12 cellular contexts compared by ENCODE assay signal in the genomic region with DNA sequence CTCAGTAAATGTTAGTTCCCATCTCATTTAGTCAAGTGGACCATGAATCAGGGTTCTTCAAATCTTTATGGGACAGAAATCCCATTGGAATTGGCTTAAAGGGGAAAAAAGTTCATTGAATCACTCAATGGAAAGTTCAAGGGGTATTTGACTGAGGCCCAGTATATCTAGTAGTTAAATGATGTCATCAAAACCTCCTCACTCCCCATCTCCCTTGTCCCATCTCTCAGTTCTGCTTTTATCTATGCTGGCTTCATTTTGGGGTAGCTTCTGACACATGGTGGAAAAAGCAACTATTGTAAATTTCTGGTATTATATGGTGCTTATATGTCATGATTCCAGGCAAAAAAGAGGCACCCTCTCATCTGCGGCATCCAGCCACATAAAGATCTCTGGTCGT. TPM values are rescaled to one million over a fixed set of nuclear protein-coding genes. Genes with fewer than 3 reads are reported as not detected.
A peak's percentile ranks its signal among the peaks of the same experiment; 100 is the strongest.
DNase-seq lines count a peak whose midpoint lies in the region; ATAC-seq and TF ChIP-seq lines count a peak whose summit lies in the region.
"Had no signal": no experiment of that assay in that cellular context is flagged by ENCODE, and none has a peak within 500 bp of the region (broad histone marks: within the 10 kb centered on the region; RNA-seq: fewer than 3 reads in every experiment).

No MANE protein-coding gene starts in this region.

- H3K27ac ChIP-seq in CD8-positive, alpha-beta T cell (ENCODE audit: low read depth, low read length), result no peak overlapping the region

- H3K36me3 Mint-ChIP-seq in CD8-positive, alpha-beta T cell, result no peaks in the 10 kb centered on the region
- peaks cover 3% of the 10 kb centered on the region for H3K36me3 Mint-ChIP-seq in activated CD8-positive, alpha-beta memory T cell treated with anti-CD3 and anti-CD28 coated beads, Interleukin-2, amount 10 ng/mL, durations not matched to agents 7 days and 5 days
- H3K36me3 Mint-ChIP-seq: natural killer cell had no signal

- no peaks in the 10 kb centered on the region for H3K9me3 Mint-ChIP-seq in CD8-positive, alpha-beta T cell
- H3K9me3 Mint-ChIP-seq in activated CD8-positive, alpha-beta memory T cell treated with anti-CD3 and anti-CD28 coated beads, Interleukin-2, amount 10 ng/mL, durations not matched to agents 7 days and 5 days (ENCODE audit: low read depth), result no peaks in the 10 kb centered on the region
- H3K9me3 Mint-ChIP-seq: natural killer cell had no signal

- no peak overlapping the region for H3K4me3 Mint-ChIP-seq in CD8-positive, alpha-beta T cell
- no peak overlapping the region for H3K4me3 Mint-ChIP-seq in activated CD8-positive, alpha-beta memory T cell treated with anti-CD3 and anti-CD28 coated beads, Interleukin-2, amount 10 ng/mL, durations not matched to agents 7 days and 5 days
- H3K4me3 Mint-ChIP-seq: natural killer cell had no signal

- H3K27me3 ChIP-seq in CD8-positive, alpha-beta T cell (ENCODE audit: insufficient read depth, low read length), result no peaks in the 10 kb centered on the region

- H3K27ac Mint-ChIP-seq in CD8-positive, alpha-beta T cell, result no peak overlapping the region
- H3K27ac Mint-ChIP-seq in activated CD8-positive, alpha-beta memory T cell treated with anti-CD3 and anti-CD28 coated beads, Interleukin-2, amount 10 ng/mL, durations not matched to agents 7 days and 5 days, result no peak overlapping the region
- H3K27ac Mint-ChIP-seq: natural killer cell had no signal

- no peaks in the 10 kb centered on the region for H3K27me3 Mint-ChIP-seq in CD8-positive, alpha-beta T cell (ENCODE audit: low read depth)
- no peaks in the 10 kb centered on the region for H3K27me3 Mint-ChIP-seq in activated CD8-positive, alpha-beta memory T cell treated with anti-CD3 and anti-CD28 coated beads, Interleukin-2, amount 10 ng/mL, durations not matched to agents 7 days and 5 days

- ATAC-seq in GM19395 (IDR thresholded peaks at IDR 0.05; ENCODE audit: unreplicated experiment) (peak; percentile 87), HG02759 (IDR thresholded peaks at IDR 0.05; ENCODE audit: unreplicated experiment) (peak; percentile 79), HG03460 (IDR thresholded peaks at IDR 0.05; ENCODE audit: unreplicated experiment) (peak; percentile 93)
- ATAC-seq in CD8-positive, alpha-beta T cell, result no peak
- no peak for ATAC-seq in activated CD8-positive, alpha-beta memory T cell treated with anti-CD3 and anti-CD28 coated beads, Interleukin-2, amount 10 ng/mL, durations not matched to agents 7 days and 5 days
- ATAC-seq: natural killer cell had no signal

- H3K9me3 ChIP-seq in CD8-positive, alpha-beta T cell (ENCODE audit: low read length), result no peaks in the 10 kb centered on the region

- DNase-seq in GM12865 (ENCODE audit: low read depth) (peak; percentile 37), occipital lobe (lab: John Stamatoyannopoulos, UW) (no peak)
- DNase-seq in CD8-positive, alpha-beta T cell, result no peak
- no peak for DNase-seq in central memory CD4-positive, alpha-beta T cell
- DNase-seq in activated CD8-positive, alpha-beta memory T cell treated with anti-CD3 and anti-CD28 coated beads, Interleukin-2, amount 10 ng/mL, durations not matched to agents 7 days and 5 days, result no peak
- DNase-seq: activated CD4-positive, alpha-beta T cell treated with anti-CD3 and anti-CD28 coated beads for 1 hour; natural killer cell; NCI-H345 had no signal

- POLR2A ChIA-PET in CD8-positive, alpha-beta T cell (lab: Charles Lee), result no interaction called here

- no peaks in the 10 kb centered on the region for H3K36me3 ChIP-seq in CD8-positive, alpha-beta T cell (ENCODE audit: insufficient read depth, low read length)

- no peaks in the 10 kb centered on the region for H3K4me1 ChIP-seq in CD8-positive, alpha-beta T cell (ENCODE audit: insufficient read depth, low read length)

- H3K4me1 Mint-ChIP-seq in CD8-positive, alpha-beta T cell (ENCODE audit: low read depth), result no peaks in the 10 kb centered on the region
- peaks cover 4% of the 10 kb centered on the region for H3K4me1 Mint-ChIP-seq in activated CD8-positive, alpha-beta memory T cell treated with anti-CD3 and anti-CD28 coated beads, Interleukin-2, amount 10 ng/mL, durations not matched to agents 7 days and 5 days

- intact Hi-C loops in CD8-positive, alpha-beta T cell (cut with DNase I, micrococcal nuclease), result no loop called here

- CTCF ChIA-PET in CD8-positive, alpha-beta T cell (lab: Charles Lee), result no interaction called here
- CTCF ChIA-PET in activated CD8-positive, alpha-beta memory T cell treated with anti-CD3 and anti-CD28 coated beads, Interleukin-2, amount 10 ng/mL, durations not matched to agents 7 days and 5 days (lab: Charles Lee), result no interaction called here

- TF ChIP-seq CTCF in GM12865 (IDR thresholded peaks at IDR 0.05; ENCODE audit: insufficient read depth, low read depth, low read length, missing control alignments), result no peak
- no peak for TF ChIP-seq CTCF in CD8-positive, alpha-beta T cell (IDR thresholded peaks at IDR 0.05)

- no peak overlapping the region for H3K4me3 ChIP-seq in GM12865 (ENCODE audit: low read depth, low read length)
- H3K4me3 ChIP-seq in CD8-positive, alpha-beta T cell (ENCODE audit: low read depth, low read length), result no peak overlapping the region
- H3K4me3 ChIP-seq: smooth muscle cell had no signal

RNA-seq across cellular contexts. Expression of a gene that starts 51.9 kb away (rescaled TPM):
- total RNA-seq in CD8-positive, alpha-beta T cell, result 1 to 10 TPM; 5.1 to 5.6 TPM
- 182 TPM for total RNA-seq in occipital lobe
- total RNA-seq in activated CD8-positive, alpha-beta memory T cell treated with anti-CD3 and anti-CD28 coated beads, Interleukin-2, amount 10 ng/mL, durations not matched to agents 7 days and 5 days, result 10 to 100 TPM; 12.1 to 15.9 TPM

Comparison
In these comparisons a context has a peak if more than half of its experiments do, and no peak if none do; other contexts are left out.
1. ATAC-seq: peak in GM19395 (single experiment), HG02759 (single experiment) and HG03460 (single experiment); none in CD8-positive, alpha-beta T cell (single experiment) and activated CD8-positive, alpha-beta memory T cell treated with anti-CD3 and anti-CD28 coated beads, Interleukin-2, amount 10 ng/mL, durations not matched to agents 7 days and 5 days (single experiment).
2. RNA of a gene that starts 51.9 kb away (total RNA-seq): 182 TPM in occipital lobe (single experiment); 12.1 to 15.9 TPM in activated CD8-positive, alpha-beta memory T cell treated with anti-CD3 and anti-CD28 coated beads, Interleukin-2, amount 10 ng/mL, durations not matched to agents 7 days and 5 days and 5.1 to 5.6 TPM in CD8-positive, alpha-beta T cell; every median in the first group is over 10 times any median in the second.